ENCODE assay signal across 11 cellular contexts in genomic region chr7:80637911-80638765, GRCh38. TPM values are rescaled to one million over a fixed set of nuclear protein-coding genes. Genes with fewer than 3 reads are reported as not detected.
DNase-seq lines count a peak whose midpoint lies in the region; ATAC-seq, FAIRE-seq and TF ChIP-seq lines count a peak whose summit lies in the region.
"Had no signal": no experiment of that assay in that cellular context is flagged by ENCODE, and none has a peak within 500 bp of the region (broad histone marks: within the 10 kb centered on the region; RNA-seq: fewer than 3 reads in every experiment).

Gene CD36, plus strand, starts transcription at chr7:80638642. Its CDS starts 8,099 bp downstream, at chr7:80646741.

- intact Hi-C loops in naive thymus-derived CD4-positive, alpha-beta T cell (cut with micrococcal nuclease): no loop called here
- intact Hi-C loops in prostate gland (cut with DNase I) (no loop called here), PC-3 (cut with micrococcal nuclease) (no loop called here)

- WGBS in prostate gland: 87% methylated on average over 4 of the region's 4 CpGs

- H3K79me2 ChIP-seq in astrocyte (ENCODE audit: insufficient read depth, low read length) (no peaks in the 10 kb centered on the region), PC-3 (ENCODE audit: low read length) (no peaks in the 10 kb centered on the region)

- CTCF ChIA-PET in naive thymus-derived CD4-positive, alpha-beta T cell (lab: Charles Lee): no interaction called here
- CTCF ChIA-PET in PC-3 (lab: Charles Lee): no interaction called here

- H3K27ac Mint-ChIP-seq in astrocyte (ENCODE audit: unreplicated experiment): no peak within 1 kb of the TSS
- no peak within 1 kb of the TSS for H3K27ac Mint-ChIP-seq in naive thymus-derived CD4-positive, alpha-beta T cell

- H3K9me2 ChIP-seq in PC-3 (replicated peaks; ENCODE audit: low read length): no peaks in the 10 kb centered on the region

- FAIRE-seq in astrocyte (lab: Jason Lieb, UNC): peak; percentile 41
- FAIRE-seq: endometrium had no signal

- no peaks in the 10 kb centered on the region for H4K20me1 ChIP-seq in astrocyte (ENCODE audit: insufficient read depth, low read length)
- no peaks in the 10 kb centered on the region for H4K20me1 ChIP-seq in PC-3 (ENCODE audit: low read length)

- DNase-seq in astrocyte (ENCODE audit: low read depth) (no peak), NCI-H748 treated with DMSO at 0.1 percent for 48 hours (lab: John Stamatoyannopoulos, UW) (no peak), prostate gland (ENCODE audit: low spot score) (no peak), T-helper 2 cell (no peak), PC-3 (no peak)
- no peak for DNase-seq in naive thymus-derived CD4-positive, alpha-beta T cell
- DNase-seq: C1 segment of cervical spinal cord; stimulated activated naive CD4-positive, alpha-beta T cell had no signal

- H3K4me1 ChIP-seq in astrocyte (ENCODE audit: insufficient read depth, low read length): no peaks in the 10 kb centered on the region
- H3K4me1 ChIP-seq in naive thymus-derived CD4-positive, alpha-beta T cell (ENCODE audit: control insufficient read depth in 2 of 2, insufficient read depth in 2 of 2, low read length in 2 of 2): no peaks in the 10 kb centered on the region
- H3K4me1 ChIP-seq in prostate gland (replicated peaks): no peaks in the 10 kb centered on the region
- peaks cover 29% of the 10 kb centered on the region for H3K4me1 ChIP-seq in PC-3 (ENCODE audit: insufficient read depth, low read length)

- POLR2A ChIA-PET in naive thymus-derived CD4-positive, alpha-beta T cell (lab: Charles Lee): no interaction called here
- POLR2A ChIA-PET in PC-3 (lab: Charles Lee; ENCODE audit: unreplicated experiment): no interaction called here

- H3K27me3 ChIP-seq in astrocyte (ENCODE audit: insufficient read depth, low read length) (no peaks in the 10 kb centered on the region), prostate gland (replicated peaks; ENCODE audit: insufficient read depth) (no peaks in the 10 kb centered on the region), PC-3 (ENCODE audit: low read length) (no peaks in the 10 kb centered on the region)
- no peaks in the 10 kb centered on the region for H3K27me3 ChIP-seq in naive thymus-derived CD4-positive, alpha-beta T cell (ENCODE audit: control insufficient read depth in 2 of 2, insufficient read depth in 2 of 2, low read length in 2 of 2)

- H3K4me2 ChIP-seq in astrocyte (ENCODE audit: low read length): no peak within 1 kb of the TSS
- H3K4me2 ChIP-seq in PC-3 (ENCODE audit: low read length): no peak within 1 kb of the TSS

- peaks cover 19% of the 10 kb centered on the region for H3K4me1 Mint-ChIP-seq in astrocyte (ENCODE audit: low read depth, unreplicated experiment)
- H3K4me1 Mint-ChIP-seq in naive thymus-derived CD4-positive, alpha-beta T cell: peaks cover 0 to 2% (median 0%) of the 10 kb centered on the region in 7 donors

- H3K9me3 ChIP-seq in astrocyte (ENCODE audit: insufficient read depth, low read depth, low read length) (no peaks in the 10 kb centered on the region), prostate gland (no peaks in the 10 kb centered on the region), PC-3 (ENCODE audit: low read length) (no peaks in the 10 kb centered on the region)
- no peaks in the 10 kb centered on the region for H3K9me3 ChIP-seq in naive thymus-derived CD4-positive, alpha-beta T cell (ENCODE audit: control insufficient read depth in 2 of 3, low read length in 3 of 3)

- H2AFZ ChIP-seq in astrocyte (ENCODE audit: low read depth, low read length) (no peak within 1 kb of the TSS), PC-3 (ENCODE audit: low read length) (no peak within 1 kb of the TSS)

- H3K27ac ChIP-seq in astrocyte (ENCODE audit: low read depth, low read length) (no peak within 1 kb of the TSS), prostate gland (no peak within 1 kb of the TSS), PC-3 (ENCODE audit: low read length) (no peak within 1 kb of the TSS)
- H3K27ac ChIP-seq in naive thymus-derived CD4-positive, alpha-beta T cell (ENCODE audit: low read depth, low read length): no peak within 1 kb of the TSS

- no TSS peak for BruUV-seq in PC-3 (replicated peaks; lab: Mats Ljungman, UMichigan)

- H3K4me3 ChIP-seq in astrocyte (ENCODE audit: insufficient read depth, low read depth, low read length): no peak within 1 kb of the TSS
- H3K4me3 ChIP-seq in naive thymus-derived CD4-positive, alpha-beta T cell (ENCODE audit: low read length): no peak within 1 kb of the TSS
- H3K4me3 ChIP-seq in prostate gland: no peak within 1 kb of the TSS
- H3K4me3 ChIP-seq in PC-3 (ENCODE audit: low read length): no peak within 1 kb of the TSS

- H3K36me3 Mint-ChIP-seq in astrocyte (ENCODE audit: low read depth, unreplicated experiment): no peaks in the 10 kb centered on the region
- no peaks in the 10 kb centered on the region for H3K36me3 Mint-ChIP-seq in naive thymus-derived CD4-positive, alpha-beta T cell

- ATAC-seq in GM18502 (IDR thresholded peaks at IDR 0.05; ENCODE audit: poor library complexity, unreplicated experiment) (peak; percentile 91), HG03039 (IDR thresholded peaks at IDR 0.05; ENCODE audit: unreplicated experiment) (peak; percentile 90), PC-3 (no peak)
- ATAC-seq in naive thymus-derived CD4-positive, alpha-beta T cell: peak; percentile 61

- no peaks in the 10 kb centered on the region for H3K27me3 Mint-ChIP-seq in astrocyte (ENCODE audit: low read depth, unreplicated experiment)
- no peaks in the 10 kb centered on the region for H3K27me3 Mint-ChIP-seq in naive thymus-derived CD4-positive, alpha-beta T cell

- TF ChIP-seq POLR2A in prostate gland (IDR thresholded peaks at IDR 0.05): no peak

- H3K9ac ChIP-seq in astrocyte (ENCODE audit: low read length) (no peak within 1 kb of the TSS), PC-3 (ENCODE audit: low read length) (no peak within 1 kb of the TSS)

- H3K9me3 Mint-ChIP-seq in astrocyte (ENCODE audit: unreplicated experiment): no peaks in the 10 kb centered on the region
- H3K9me3 Mint-ChIP-seq in naive thymus-derived CD4-positive, alpha-beta T cell: no peaks in the 10 kb centered on the region

- no peak within 1 kb of the TSS for H3K4me3 Mint-ChIP-seq in astrocyte (ENCODE audit: unreplicated experiment)
- H3K4me3 Mint-ChIP-seq in naive thymus-derived CD4-positive, alpha-beta T cell: no peak within 1 kb of the TSS

- no peaks in the 10 kb centered on the region for H3F3A ChIP-seq in PC-3 (ENCODE audit: low read length, unreplicated experiment)

- H3K36me3 ChIP-seq in astrocyte (ENCODE audit: insufficient read depth, low read length): no peaks in the 10 kb centered on the region
- H3K36me3 ChIP-seq in naive thymus-derived CD4-positive, alpha-beta T cell (ENCODE audit: control insufficient read depth in 2 of 3, insufficient read depth in 3 of 3, low read length in 3 of 3): no peaks in the 10 kb centered on the region
- no peaks in the 10 kb centered on the region for H3K36me3 ChIP-seq in prostate gland
- no peaks in the 10 kb centered on the region for H3K36me3 ChIP-seq in PC-3 (ENCODE audit: low read depth, low read length)

- no peak for TF ChIP-seq CTCF in astrocyte (IDR thresholded peaks at IDR 0.05; ENCODE audit: insufficient read depth, low read depth, low read length)
- no peak for TF ChIP-seq CTCF in prostate gland (IDR thresholded peaks at IDR 0.05)
- TF ChIP-seq CTCF in PC-3 (conservative IDR thresholded peaks at IDR 0.05; ENCODE audit: low read depth, low read length): no peak

RNA-seq across cellular contexts. Expression of gene CD36, which starts in this region (rescaled TPM):
- total RNA-seq in astrocyte (1.7 and 2.6 TPM in 2 replicates), prostate gland (1 to 10 TPM; 5.7 to 7.2 TPM), PC-3 (2014; rRNA removed) (not detected in 2 replicates)
- 100 to 1,000 TPM in 1 of 5 experiments, 1 to 10 TPM in 3, not detected in 1; 3.0 to 109 (median 6.3) TPM for total RNA-seq in naive thymus-derived CD4-positive, alpha-beta T cell
- polyA plus RNA-seq in naive thymus-derived CD4-positive, alpha-beta T cell: 1 to 10 TPM in 1 of 2 donors, under 1 TPM in 1; 0.16 to 1.2 TPM
